15 cellular contexts compared by ENCODE assay signal in genomic region chr10:62005687-62006086, GRCh38.
DNase-seq lines count a peak whose midpoint lies in the region; ATAC-seq lines count a peak whose summit lies in the region.
"Had no signal": no experiment of that assay in that cellular context is flagged by ENCODE, and none has a peak within 500 bp of the region (broad histone marks: within the 10 kb centered on the region; RNA-seq: fewer than 3 reads in every experiment).

No MANE protein-coding gene starts in this region.

- POLR2A ChIA-PET in activated CD4-positive, alpha-beta T cell treated with anti-CD3 and anti-CD28 coated beads for 36 hours (lab: Charles Lee), result no interaction called here

- peak overlapping the region; percentile 61 for H3K27ac ChIP-seq in skeletal muscle tissue (ENCODE audit: low read depth, low read length)

- H3K27me3 ChIP-seq in skeletal muscle tissue (ENCODE audit: control insufficient read depth in 3 of 3, insufficient read depth in 3 of 3, low read length in 3 of 3), result no peaks in the 10 kb centered on the region

- peaks cover 87% of the 10 kb centered on the region for H3K36me3 Mint-ChIP-seq in activated CD4-positive, alpha-beta T cell treated with anti-CD3 and anti-CD28 coated beads for 36 hours (ENCODE audit: low read depth)

- no peaks in the 10 kb centered on the region for H3K9me3 ChIP-seq in skeletal muscle tissue (ENCODE audit: control insufficient read depth in 3 of 3, low read length in 3 of 3)

- no peak overlapping the region for H3K4me3 Mint-ChIP-seq in activated CD4-positive, alpha-beta T cell treated with anti-CD3 and anti-CD28 coated beads for 36 hours

- in situ Hi-C loops in SK-MEL-5 (cut with HindIII; ENCODE audit: low pct_unique_long_range_greater_than_20kb, low sequenced_read_pairs), result no loop called here

- peaks cover 2% of the 10 kb centered on the region for H3K9me3 Mint-ChIP-seq in activated CD4-positive, alpha-beta T cell treated with anti-CD3 and anti-CD28 coated beads for 36 hours (ENCODE audit: low read depth)

- H3K27ac Mint-ChIP-seq in activated CD4-positive, alpha-beta T cell treated with anti-CD3 and anti-CD28 coated beads for 36 hours, result peak overlapping the region; percentile 52

- DNase-seq in activated CD4-positive, alpha-beta T cell treated with anti-CD3 and anti-CD28 coated beads for 36 hours, result no peak
- DNase-seq in activated CD4-positive, alpha-beta T cell treated with anti-CD3 and anti-CD28 coated beads, Interleukin-2, amount 50 U/mL, for 4 hours, result no peak
- DNase-seq in SK-MEL-5 (ENCODE audit: low read depth, low spot score), result peak; percentile 27
- peak; percentile 42 for DNase-seq in fibroblast of peridontal ligament (ENCODE audit: extremely low read depth)
- DNase-seq in amniotic stem cell (lab: John Stamatoyannopoulos, UW), result no peak
- DNase-seq in DMS153 treated with DMSO at 0.1 percent for 48 hours (lab: John Stamatoyannopoulos, UW; ENCODE audit: unreplicated experiment), result no peak
- DNase-seq: 8988T; activated CD8-positive, alpha-beta memory T cell treated with anti-CD3 and anti-CD28 coated beads, Interleukin-2, amount 50 U/mL, for 4 hours; anterior cingulate cortex; effector CD4-positive, alpha-beta T cell; NCI-H1092 treated with DMSO at 0.1 percent for 48 hours; NCI-H2171 treated with DMSO at 0.1 percent for 48 hours; stimulated activated naive CD4-positive, alpha-beta T cell had no signal

- CTCF ChIA-PET in activated CD4-positive, alpha-beta T cell treated with anti-CD3 and anti-CD28 coated beads for 36 hours (lab: Charles Lee), result interaction anchor here (0.7 kb wide), 1 partner anchor 20 kb away, joined by 3 read pairs; no protein-coding TSS in a partner anchor

- no peak overlapping the region for H3K9ac ChIP-seq in skeletal muscle tissue (ENCODE audit: low read depth in 1 of 3, low read length in 3 of 3)

- H3K36me3 ChIP-seq in skeletal muscle tissue (ENCODE audit: control insufficient read depth in 3 of 3, insufficient read depth in 3 of 3, low read length in 3 of 3), result peaks cover 0 to 2% (median 0%) of the 10 kb centered on the region in 3 donors

- no peak for ATAC-seq in activated CD4-positive, alpha-beta T cell treated with anti-CD3 and anti-CD28 coated beads for 36 hours
- no peak for ATAC-seq in GM21825 (IDR thresholded peaks at IDR 0.05; ENCODE audit: unreplicated experiment)

- H3K4me1 ChIP-seq in skeletal muscle tissue (ENCODE audit: control insufficient read depth in 3 of 3, insufficient read depth in 3 of 3, low read length in 3 of 3), result peaks cover 3 to 22% (median 15%) of the 10 kb centered on the region in 3 donors

- H3K4me1 Mint-ChIP-seq in activated CD4-positive, alpha-beta T cell treated with anti-CD3 and anti-CD28 coated beads for 36 hours, result peaks cover 82% of the 10 kb centered on the region

- intact Hi-C loops in activated CD4-positive, alpha-beta T cell treated with anti-CD3 and anti-CD28 coated beads for 36 hours (cut with DNase I, micrococcal nuclease), result no loop called here

- H3K27me3 Mint-ChIP-seq in activated CD4-positive, alpha-beta T cell treated with anti-CD3 and anti-CD28 coated beads for 36 hours, result no peaks in the 10 kb centered on the region

- no peak overlapping the region for H3K4me3 ChIP-seq in skeletal muscle tissue (ENCODE audit: low read length in 3 of 3)

Comparison
In these comparisons a context has a peak if more than half of its experiments do, and no peak if none do; other contexts are left out.
1. DNase-seq: peak in SK-MEL-5 (single experiment) and fibroblast of peridontal ligament (single experiment); none in activated CD4-positive, alpha-beta T cell treated with anti-CD3 and anti-CD28 coated beads for 36 hours (single experiment), activated CD4-positive, alpha-beta T cell treated with anti-CD3 and anti-CD28 coated beads, Interleukin-2, amount 50 U/mL, for 4 hours (0 of 2), amniotic stem cell (single experiment) and DMS153 treated with DMSO at 0.1 percent for 48 hours (single experiment).